12 cellular contexts compared by ENCODE assay signal in the genomic region with DNA sequence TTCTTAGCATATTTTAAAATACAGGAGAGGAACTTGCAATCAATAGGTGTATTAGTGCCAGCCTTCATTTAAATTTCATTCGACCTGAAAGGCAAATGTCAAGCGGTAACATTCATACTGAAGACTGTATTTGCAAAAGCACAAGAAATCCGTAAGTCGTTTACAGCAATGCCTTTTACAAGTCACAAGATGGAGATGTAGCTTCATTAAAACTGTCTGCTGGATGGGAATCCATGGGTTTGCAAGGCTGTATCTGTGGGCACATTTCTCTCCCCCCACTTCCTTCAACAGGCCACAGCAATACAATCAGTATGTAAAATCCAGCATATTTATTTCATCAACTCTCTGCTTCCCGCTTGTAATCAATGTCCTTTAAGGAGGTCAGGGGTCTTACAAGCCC.
DNase-seq lines count a peak whose midpoint lies in the region; ATAC-seq and TF ChIP-seq lines count a peak whose summit lies in the region.
"Had no signal": no experiment of that assay in that cellular context is flagged by ENCODE, and none has a peak within 500 bp of the region (broad histone marks: within the 10 kb centered on the region; RNA-seq: fewer than 3 reads in every experiment).

No MANE protein-coding gene starts in this region.

- H3K4me3 Mint-ChIP-seq in endodermal cell: no peak overlapping the region
- H3K4me3 Mint-ChIP-seq in mesothelial cell of epicardium: no peak overlapping the region

- POLR2A ChIA-PET in A673 (lab: Charles Lee; ENCODE audit: low non-redundant PET): no interaction called here

- peak overlapping the region; percentile 45 for H3K27ac Mint-ChIP-seq in endodermal cell
- peak overlapping the region; percentile 97 for H3K27ac Mint-ChIP-seq in mesothelial cell of epicardium

- H3K4me2 ChIP-seq in Karpas-422 (ENCODE audit: low read depth, low read length, poor library complexity, severe bottlenecking): peak overlapping the region; percentile 51

- H3K9ac ChIP-seq in Karpas-422 (ENCODE audit: low read length): no peak overlapping the region
- H3K9ac ChIP-seq in endodermal cell (ENCODE audit: extremely low read depth, low read length, poor library complexity, severe bottlenecking): no peak overlapping the region

- H3K4me3 ChIP-seq in A673 (ENCODE audit: low read depth, low read length, poor library complexity, severe bottlenecking) (no peak overlapping the region), Karpas-422 (ENCODE audit: low read length) (no peak overlapping the region), endodermal cell (ENCODE audit: low read length) (no peak overlapping the region)

- H3K9me3 Mint-ChIP-seq in endodermal cell (no peaks in the 10 kb centered on the region), mesothelial cell of epicardium (no peaks in the 10 kb centered on the region)

- H3K4me1 ChIP-seq in A673 (ENCODE audit: insufficient read depth, low read length, poor library complexity, severe bottlenecking) (peaks cover 87% of the 10 kb centered on the region), Karpas-422 (ENCODE audit: low read length) (peaks cover 23% of the 10 kb centered on the region), endodermal cell (ENCODE audit: control insufficient read depth, insufficient read depth, low read length) (peaks cover 20% of the 10 kb centered on the region)

- CTCF ChIA-PET in A673 (lab: Charles Lee): interaction anchor here (1.5 kb wide), 1 partner anchor 262 kb away, joined by 4 read pairs; no protein-coding TSS in a partner anchor

- no peak overlapping the region for H2AFZ ChIP-seq in Karpas-422 (ENCODE audit: low read length)

- no peaks in the 10 kb centered on the region for H3K9me3 ChIP-seq in A673 (ENCODE audit: low read depth, low read length, poor library complexity, severe bottlenecking)
- no peaks in the 10 kb centered on the region for H3K9me3 ChIP-seq in Karpas-422 (ENCODE audit: low read length)
- H3K9me3 ChIP-seq in endodermal cell (ENCODE audit: control insufficient read depth, low read length): no peaks in the 10 kb centered on the region

- 96% methylated on average over 4 to 5 of the region's 5 CpGs for WGBS in endodermal cell (ENCODE audit: insufficient coverage in 1 of 2, insufficient read length in 1 of 2), 2 experiments

- no peaks in the 10 kb centered on the region for H3K27me3 Mint-ChIP-seq in endodermal cell (ENCODE audit: insufficient read depth)
- no peaks in the 10 kb centered on the region for H3K27me3 Mint-ChIP-seq in mesothelial cell of epicardium (ENCODE audit: low read depth)

- peaks cover 8% of the 10 kb centered on the region for H3K36me3 Mint-ChIP-seq in endodermal cell (ENCODE audit: low read depth)
- peaks cover 3% of the 10 kb centered on the region for H3K36me3 Mint-ChIP-seq in mesothelial cell of epicardium

- intact Hi-C loops in A673 (cut with micrococcal nuclease; ENCODE audit: unreplicated experiment): loop anchor here (5.0 to 10.0 kb wide), 4 partner anchors 132 to 390 kb away; no protein-coding TSS in a partner anchor

- H3K36me3 ChIP-seq in A673 (ENCODE audit: insufficient read depth, low read length, poor library complexity, severe bottlenecking) (peaks cover 5% of the 10 kb centered on the region), Karpas-422 (ENCODE audit: insufficient read depth, low read length) (no peaks in the 10 kb centered on the region), endodermal cell (ENCODE audit: control insufficient read depth, insufficient read depth, low read length) (peaks cover 41% of the 10 kb centered on the region)

- H3K27ac ChIP-seq in A673 (ENCODE audit: low read depth, low read length, poor library complexity, severe bottlenecking): peak overlapping the region; percentile 89
- H3K27ac ChIP-seq in Karpas-422 (ENCODE audit: low read length): peak overlapping the region; percentile 53
- no peak overlapping the region for H3K27ac ChIP-seq in endodermal cell (ENCODE audit: low read depth, low read length)

- TF ChIP-seq CTCF in A673 (conservative IDR thresholded peaks at IDR 0.05; ENCODE audit: low read depth, low read length) (peak; percentile 42; the same call in 1 of the 2 replicates), endodermal cell (conservative IDR thresholded peaks at IDR 0.05) (no peak), mesothelial cell of epicardium (IDR thresholded peaks at IDR 0.05; ENCODE audit: unreplicated experiment) (no peak)

- BruUV-seq in A673 (replicated peaks; lab: Mats Ljungman, UMichigan): no TSS peak

- H3K27me3 ChIP-seq in A673 (replicated peaks; ENCODE audit: insufficient read depth, low read depth, low read length, poor library complexity): no peaks in the 10 kb centered on the region
- H3K27me3 ChIP-seq in Karpas-422 (ENCODE audit: low read length): no peaks in the 10 kb centered on the region
- no peaks in the 10 kb centered on the region for H3K27me3 ChIP-seq in endodermal cell (ENCODE audit: control insufficient read depth, insufficient read depth, low read length, poor library complexity, severe bottlenecking)

- H3K79me2 ChIP-seq in Karpas-422 (ENCODE audit: low read length): no peaks in the 10 kb centered on the region

- H3K4me1 Mint-ChIP-seq in endodermal cell (peaks cover 59% of the 10 kb centered on the region), mesothelial cell of epicardium (peaks cover 59% of the 10 kb centered on the region)

- ATAC-seq in GM21390 (IDR thresholded peaks at IDR 0.05; ENCODE audit: unreplicated experiment) (no peak), HG03342 (IDR thresholded peaks at IDR 0.05; ENCODE audit: unreplicated experiment) (no peak)

- no peaks in the 10 kb centered on the region for H3K9me2 ChIP-seq in Karpas-422 (replicated peaks; ENCODE audit: insufficient read depth, low read length)

- peak; percentile 50 for DNase-seq in A673 (ENCODE audit: low spot score)
- no peak for DNase-seq in Karpas-422
- DNase-seq in endodermal cell: no peak
- no peak for DNase-seq in mesothelial cell of epicardium (ENCODE audit: low spot score in 2 of 2, unreplicated experiment in 2 of 2)
- no peak for DNase-seq in activated naive CD4-positive, alpha-beta T cell treated with anti-CD3 and anti-CD28 coated beads, Interleukin-2, amount 50 U/mL, for 16 hours
- DNase-seq in glomerular visceral epithelial cell (ENCODE audit: extremely low spot score): no peak
- DNase-seq: AML-193, mammary epithelial cell, NCI-H2029, RPMI8226 had no signal

- no peaks in the 10 kb centered on the region for H4K20me1 ChIP-seq in Karpas-422 (ENCODE audit: insufficient read depth, low read depth, low read length)
